Comparison of ENCODE assay signal across 8 cellular contexts in genomic region chr10:32055478-32056135, GRCh38. TPM values are rescaled to one million over a fixed set of nuclear protein-coding genes. Genes with fewer than 3 reads are reported as not detected.
DNase-seq lines count a peak whose midpoint lies in the region; ATAC-seq and TF ChIP-seq lines count a peak whose summit lies in the region.

No MANE protein-coding gene starts in this region.

- H3K27ac ChIP-seq in dorsolateral prefrontal cortex (peak overlapping the region; percentile 81 to 100 (median 99)), lower lobe of right lung (peak overlapping the region; percentile 98)

- TF ChIP-seq CTCF in dorsolateral prefrontal cortex (IDR thresholded peaks at IDR 0.05 in 54 of 56, conservative IDR thresholded peaks at IDR 0.05 in 2 of 56; ENCODE audit: low read depth in 1 of 56, partially characterized antibody in 56 of 56) (peak in 7 of 56 donors; percentile 6 to 15 (median 11)), lower lobe of right lung (IDR thresholded peaks at IDR 0.05) (no peak)

- H3K4me3 ChIP-seq in dorsolateral prefrontal cortex (peak overlapping the region; percentile 54 to 98 (median 89)), lower lobe of right lung (peak overlapping the region; percentile 87)

- H3K4me1 ChIP-seq in lower lobe of right lung: peaks cover 38% of the 10 kb centered on the region

- ATAC-seq in GM18498 (IDR thresholded peaks at IDR 0.05; ENCODE audit: unreplicated experiment) (peak; percentile 60), HG02938 (IDR thresholded peaks at IDR 0.05; ENCODE audit: unreplicated experiment) (peak; percentile 59), lower lobe of right lung (peak; percentile 84)

- H3K27me3 ChIP-seq in dorsolateral prefrontal cortex (no peaks in the 10 kb centered on the region), lower lobe of right lung (ENCODE audit: low read depth) (no peaks in the 10 kb centered on the region)

- no peaks in the 10 kb centered on the region for H3K36me3 ChIP-seq in lower lobe of right lung

- intact Hi-C loops in dorsolateral prefrontal cortex (cut with DNase I) (loop anchor here (2.0 to 10.0 kb wide), 4 partner anchors 128 to 319 kb away; partner anchors contain the start of genes ARHGAP12 (in 2 of the 2) and EPC1 (in 2 of the 2)), lower lobe of right lung (cut with DNase I) (no loop called here)

- no peaks in the 10 kb centered on the region for H3K9me3 ChIP-seq in lower lobe of right lung

- DNase-seq in A172 (ENCODE audit: low spot score) (peak; percentile 42), NCI-H226 (peak; percentile 13), dorsolateral prefrontal cortex (peak; percentile 48 to 78 (median 56)), lower lobe of right lung (peak; percentile 83)
- DNase-seq in activated CD4-positive, alpha-beta T cell treated with anti-CD3 and anti-CD28 coated beads, Interleukin-2, amount 50 U/mL, for 24 hours (ENCODE audit: low read depth in 1 of 2, low spot score in 1 of 2): peak; percentile 42 to 46
- DNase-seq in stimulated activated CD4-positive, alpha-beta T cell treated with anti-CD3 and anti-CD28 coated beads, TNF-alpha, amount 100 ng/mL, for 24 hours (ENCODE audit: low read depth in 3 of 3): peak; percentile 26 to 44 (median 27)

RNA-seq across cellular contexts. Expression of gene KIF5B, which starts 0.6 kb away (rescaled TPM):
- 158 and 206 TPM in 2 replicates for total RNA-seq in A172 (2014; rRNA removed; shearing (Covaris generic))
- total RNA-seq in dorsolateral prefrontal cortex (100 to 1,000 TPM in 84 of 120 experiments, 10 to 100 TPM in 36; 73.4 to 239 (median 109) TPM), lower lobe of right lung (92.9 TPM)

Comparison
In these comparisons a context has a peak if more than half of its experiments do, and no peak if none do; other contexts are left out.
1. Peak in every context shown above with its lines: DNase-seq, ATAC-seq, H3K4me3 ChIP-seq and H3K27ac ChIP-seq.
2. DNase-seq: peak in every context shown above with its lines; median percentile 83 in lower lobe of right lung; 56 in dorsolateral prefrontal cortex; 44 in activated CD4-positive, alpha-beta T cell treated with anti-CD3 and anti-CD28 coated beads, Interleukin-2, amount 50 U/mL, for 24 hours; 42 in A172; 27 in stimulated activated CD4-positive, alpha-beta T cell treated with anti-CD3 and anti-CD28 coated beads, TNF-alpha, amount 100 ng/mL, for 24 hours; 13 in NCI-H226.